ENCODE assay signal across 14 cellular contexts in the genomic region with DNA sequence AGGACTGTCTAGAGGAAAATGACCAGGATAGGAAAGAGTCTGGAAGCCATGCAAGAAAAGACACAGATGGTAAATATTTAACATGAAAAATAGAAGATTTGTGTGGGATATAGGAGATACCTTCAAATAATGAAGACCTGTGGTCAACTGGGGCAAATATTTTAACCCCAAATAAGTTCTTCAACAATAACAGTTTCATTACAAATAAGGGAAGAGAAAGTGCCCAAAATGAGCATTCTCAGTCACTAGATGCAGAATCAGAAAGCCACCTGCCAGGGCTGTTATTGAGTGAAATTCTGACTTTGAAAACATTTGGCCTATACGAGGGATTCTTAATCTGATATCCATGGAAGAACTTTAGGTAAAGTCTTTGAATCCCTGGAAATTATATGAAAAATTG.
DNase-seq lines count a peak whose midpoint lies in the region; ATAC-seq, FAIRE-seq and TF ChIP-seq lines count a peak whose summit lies in the region.
"Had no signal": no experiment of that assay in that cellular context is flagged by ENCODE, and none has a peak within 500 bp of the region (broad histone marks: within the 10 kb centered on the region; RNA-seq: fewer than 3 reads in every experiment).

No MANE protein-coding gene starts in this region.

- H3K9me3 Mint-ChIP-seq in activated B cell treated with CpG ODN at 0.5 μM for 24 hours, result peaks cover 3% of the 10 kb centered on the region

- H3K27ac Mint-ChIP-seq in activated B cell treated with CpG ODN at 0.5 μM for 24 hours, result peak overlapping the region; percentile 96
- H3K27ac Mint-ChIP-seq: naive thymus-derived CD4-positive, alpha-beta T cell had no signal

- POLR2A ChIA-PET in activated B cell treated with CpG ODN at 0.5 μM for 24 hours (lab: Charles Lee), result no interaction called here

- peaks cover 41% of the 10 kb centered on the region for H3K36me3 Mint-ChIP-seq in activated B cell treated with CpG ODN at 0.5 μM for 24 hours (ENCODE audit: low read depth)

- CTCF ChIA-PET in activated B cell treated with CpG ODN at 0.5 μM for 24 hours (lab: Charles Lee), result no interaction called here

- peak overlapping the region in 2 of 4 donors; percentile 75 to 76 for H3K27ac ChIP-seq in Peyer's patch

- H3K27me3 ChIP-seq in MG63 (no peaks in the 10 kb centered on the region), Peyer's patch (no peaks in the 10 kb centered on the region)

- intact Hi-C loops in activated B cell treated with CpG ODN at 0.5 μM for 24 hours (cut with micrococcal nuclease), result loop anchor here (1.0 kb wide), 1 partner anchor 14 kb away; no protein-coding TSS in a partner anchor

- H3K36me3 ChIP-seq in MG63 (no peaks in the 10 kb centered on the region), Peyer's patch (no peaks in the 10 kb centered on the region)

- H3K9me3 ChIP-seq in MG63 (no peaks in the 10 kb centered on the region), Peyer's patch (no peaks in the 10 kb centered on the region)

- H3K4me1 ChIP-seq in Peyer's patch, result peaks cover 0 to 10% (median 2%) of the 10 kb centered on the region in 4 donors

- H3K4me3 Mint-ChIP-seq in activated B cell treated with CpG ODN at 0.5 μM for 24 hours, result peak overlapping the region; percentile 48
- H3K4me3 Mint-ChIP-seq: naive thymus-derived CD4-positive, alpha-beta T cell had no signal

- H3K4me3 ChIP-seq in MG63, result no peak overlapping the region
- H3K4me3 ChIP-seq in Peyer's patch, result no peak overlapping the region
- H3K4me3 ChIP-seq: smooth muscle cell had no signal

- no peak for TF ChIP-seq CTCF in activated B cell treated with CpG ODN at 0.5 μM for 24 hours (IDR thresholded peaks at IDR 0.05)
- TF ChIP-seq CTCF in Peyer's patch (IDR thresholded peaks at IDR 0.05), result no peak
- TF ChIP-seq CTCF in D721Med (IDR thresholded peaks at IDR 0.05; ENCODE audit: insufficient read depth, missing control alignments), result no peak

- FAIRE-seq in D721Med (lab: Jason Lieb, UNC), result no peak

- DNase-seq in activated B cell treated with CpG ODN at 0.5 μM for 24 hours (no peak), MG63 (no peak), Peyer's patch (no peak), D341Med (ENCODE audit: low spot score) (no peak), D721Med (ENCODE audit: insufficient read length, low spot score) (no peak)
- DNase-seq: COR-L47; naive thymus-derived CD4-positive, alpha-beta T cell; NCI-H1694; T1000 had no signal

- ATAC-seq in GM18868 (IDR thresholded peaks at IDR 0.05; ENCODE audit: unreplicated experiment) (peak; percentile 57), GM21447 (IDR thresholded peaks at IDR 0.05; ENCODE audit: unreplicated experiment) (peak; percentile 38), HG03108 (IDR thresholded peaks at IDR 0.05; ENCODE audit: unreplicated experiment) (peak; percentile 35), activated B cell treated with CpG ODN at 0.5 μM for 24 hours (ENCODE audit: low read depth) (no peak)
- ATAC-seq: esophagus mucosa; naive thymus-derived CD4-positive, alpha-beta T cell had no signal

- no peak for TF ChIP-seq POLR2A in Peyer's patch (IDR thresholded peaks at IDR 0.05)

- no peaks in the 10 kb centered on the region for H3K27me3 Mint-ChIP-seq in activated B cell treated with CpG ODN at 0.5 μM for 24 hours
- H3K27me3 Mint-ChIP-seq: naive thymus-derived CD4-positive, alpha-beta T cell had no signal

- H3K4me1 Mint-ChIP-seq in activated B cell treated with CpG ODN at 0.5 μM for 24 hours, result peaks cover 89% of the 10 kb centered on the region
